In genomic region chr18:37721544-37722302, GRCh38 we compare ENCODE assay signal across 19 cellular contexts.
DNase-seq lines count a peak whose midpoint lies in the region; TF ChIP-seq lines count a peak whose summit lies in the region.
"Had no signal": no experiment of that assay in that cellular context is flagged by ENCODE, and none has a peak within 500 bp of the region (broad histone marks: within the 10 kb centered on the region; RNA-seq: fewer than 3 reads in every experiment).

No MANE protein-coding gene starts in this region.

- H3K27me3 ChIP-seq in hepatocyte (no peaks in the 10 kb centered on the region), smooth muscle cell (ENCODE audit: low read depth) (no peaks in the 10 kb centered on the region)

- no peak overlapping the region for H3K9ac ChIP-seq in smooth muscle cell (ENCODE audit: low read depth)

- H3F3A ChIP-seq in smooth muscle cell (ENCODE audit: low read depth), result no peaks in the 10 kb centered on the region

- H3K79me2 ChIP-seq in hepatocyte (no peaks in the 10 kb centered on the region), smooth muscle cell (ENCODE audit: low read depth) (no peaks in the 10 kb centered on the region)

- H4K20me1 ChIP-seq in hepatocyte (ENCODE audit: insufficient read depth, poor library complexity, severe bottlenecking) (no peaks in the 10 kb centered on the region), smooth muscle cell (ENCODE audit: low read depth) (no peaks in the 10 kb centered on the region)

- WGBS in hepatocyte (ENCODE audit: low lambda C conversion rate, missing lambda C conversion rate), result 80% methylated on average over 7 of the region's 7 CpGs
- WGBS in smooth muscle cell (ENCODE audit: low lambda C conversion rate), result 71% methylated on average over 7 of the region's 7 CpGs

- DNase-seq in HK-2 (ENCODE audit: unreplicated experiment) (peak; percentile 6), UCSD-AML1 (lab: John Stamatoyannopoulos, UW; ENCODE audit: unreplicated experiment) (peak; percentile 14), hepatocyte (ENCODE audit: low spot score) (peak; percentile 24), smooth muscle cell (lab: John Stamatoyannopoulos, UW; ENCODE audit: unreplicated experiment) (no peak), NCI-H1105 treated with DMSO at 0.1 percent for 48 hours (lab: John Stamatoyannopoulos, UW) (no peak), caudate nucleus (lab: John Stamatoyannopoulos, UW) (no peak), NCI-H1048 (lab: John Stamatoyannopoulos, UW) (no peak), EL (no peak)
- DNase-seq: CD4-positive, alpha-beta T cell; DMS53; HCEC 1CT; NCI-H1105; NCI-H1694 treated with DMSO at 0.1 percent for 48 hours; NCI-H2107; NCI-H2227 treated with DMSO at 0.1 percent for 48 hours; NCI-H526; NK-92 treated with Interleukin-12 subunit alpha and Interleukin-12 subunit beta, amount 100 ng/mL, for 24 hours; OCI-M1; SIG-M5 had no signal

- H3K36me3 ChIP-seq in hepatocyte (replicated peaks; ENCODE audit: insufficient read depth, low read depth) (no peaks in the 10 kb centered on the region), smooth muscle cell (ENCODE audit: low read depth) (no peaks in the 10 kb centered on the region)

- no peaks in the 10 kb centered on the region for H3K9me2 ChIP-seq in hepatocyte (replicated peaks; ENCODE audit: insufficient read depth)

- H3K4me3 ChIP-seq in hepatocyte, result no peak overlapping the region
- H3K4me3 ChIP-seq in smooth muscle cell, result no peak overlapping the region

- H3K4me2 ChIP-seq in hepatocyte (no peak overlapping the region), smooth muscle cell (peak overlapping the region; percentile 36)

- H3K4me1 ChIP-seq in hepatocyte (ENCODE audit: insufficient read depth) (no peaks in the 10 kb centered on the region), smooth muscle cell (ENCODE audit: low read depth) (no peaks in the 10 kb centered on the region)

- TF ChIP-seq CTCF in hepatocyte (IDR thresholded peaks at IDR 0.05; ENCODE audit: poor library complexity), result no peak
- TF ChIP-seq CTCF in smooth muscle cell (IDR thresholded peaks at IDR 0.05; ENCODE audit: borderline replicate concordance, insufficient read depth, poor library complexity, severe bottlenecking), result no peak

- H3K9me3 ChIP-seq in hepatocyte (ENCODE audit: low read depth), result no peaks in the 10 kb centered on the region
- no peaks in the 10 kb centered on the region for H3K9me3 ChIP-seq in smooth muscle cell (replicated peaks; ENCODE audit: low read depth)

- H3K27ac ChIP-seq in hepatocyte (peak overlapping the region; percentile 48), smooth muscle cell (ENCODE audit: low read depth) (no peak overlapping the region), caudate nucleus (ENCODE audit: low read depth, low read length) (no peak overlapping the region)

- H2AFZ ChIP-seq in hepatocyte (no peak overlapping the region), smooth muscle cell (ENCODE audit: low read depth) (no peak overlapping the region)

Comparison
In these comparisons a context has a peak if more than half of its experiments do, and no peak if none do; other contexts are left out.
1. DNase-seq: peak in HK-2 (single experiment), UCSD-AML1 (single experiment) and hepatocyte (single experiment); none in smooth muscle cell (single experiment), NCI-H1105 treated with DMSO at 0.1 percent for 48 hours (single experiment), caudate nucleus (0 of 61), NCI-H1048 (single experiment) and EL (single experiment).